37 cellular contexts compared by ENCODE assay signal in the genomic region with DNA sequence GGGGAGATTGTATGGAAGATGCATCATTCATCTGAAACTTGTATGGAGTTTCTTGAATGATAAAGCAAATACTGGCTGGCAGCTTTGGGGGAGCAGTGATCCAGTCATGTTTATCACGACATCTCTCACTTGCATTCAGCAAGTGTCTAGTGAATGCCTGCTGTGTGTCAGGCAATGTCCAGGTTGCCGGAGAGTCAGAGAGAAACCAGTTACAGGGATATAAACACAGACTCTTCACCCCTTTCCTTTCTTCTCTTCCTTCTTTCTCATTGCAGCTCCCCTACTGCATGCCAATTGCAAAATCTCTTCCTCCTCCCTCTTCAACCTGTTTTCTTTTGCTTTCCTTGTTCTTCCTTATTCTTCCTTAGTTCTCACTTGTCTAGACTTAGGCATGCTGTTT.
DNase-seq lines count a peak whose midpoint lies in the region; ATAC-seq, FAIRE-seq and TF ChIP-seq lines count a peak whose summit lies in the region.
"Had no signal": no experiment of that assay in that cellular context is flagged by ENCODE, and none has a peak within 500 bp of the region (broad histone marks: within the 10 kb centered on the region; RNA-seq: fewer than 3 reads in every experiment).

No MANE protein-coding gene starts in this region.

- H4K20me1 ChIP-seq in GM23338 (replicated peaks; ENCODE audit: insufficient read depth) (no peaks in the 10 kb centered on the region), OCI-LY3 (ENCODE audit: insufficient read depth, low read length) (no peaks in the 10 kb centered on the region)
- H4K20me1 ChIP-seq: BLaER1; BLaER1 treated with 17β-estradiol and CSF1 and Interleukin-3, amounts not matched to agents 10 nM and 100 nM had no signal

- CTCF ChIA-PET in HEK293 (lab: Yijun Ruan, JAX) (interaction anchor here (1.9 kb wide), 1 partner anchor 59 kb away, joined by 5 read pairs; no protein-coding TSS in a partner anchor), HEK293T (lab: Yijun Ruan, JAX) (no interaction called here)

- H3K4me3 ChIP-seq in GM23338 (no peak overlapping the region), HEK293 (ENCODE audit: low read depth, low read length) (no peak overlapping the region), OCI-LY3 (ENCODE audit: low read length) (no peak overlapping the region), bronchial epithelial cell (ENCODE audit: low read depth, low read length) (no peak overlapping the region)
- H3K4me3 ChIP-seq: A549; BLaER1; BLaER1 treated with 17β-estradiol and CSF1 and Interleukin-3, amounts not matched to agents 10 nM and 100 nM had no signal

- H3K9ac ChIP-seq in OCI-LY3 (ENCODE audit: low read length): no peak overlapping the region
- H3K9ac ChIP-seq: BLaER1; BLaER1 treated with 17β-estradiol and CSF1 and Interleukin-3, amounts not matched to agents 10 nM and 100 nM had no signal

- POLR2A ChIA-PET in HEK293 (lab: Yijun Ruan, JAX) (no interaction called here), HEK293T (lab: Yijun Ruan, JAX) (no interaction called here)

- FAIRE-seq in bronchial epithelial cell (lab: Jason Lieb, UNC): peak; percentile 47
- FAIRE-seq: A204.1, A549, D721Med had no signal

- no peaks in the 10 kb centered on the region for H3F3A ChIP-seq in GM23338 (replicated peaks; ENCODE audit: low read depth)

- H3K27me3 ChIP-seq in GM23338 (ENCODE audit: insufficient read depth): no peaks in the 10 kb centered on the region
- H3K27me3 ChIP-seq in OCI-LY3 (ENCODE audit: low read depth, low read length): no peaks in the 10 kb centered on the region
- no peaks in the 10 kb centered on the region for H3K27me3 ChIP-seq in bronchial epithelial cell (ENCODE audit: control insufficient read depth, insufficient read depth, low read length)
- H3K27me3 ChIP-seq: BE2C; BLaER1; BLaER1 treated with 17β-estradiol and CSF1 and Interleukin-3, amounts not matched to agents 10 nM and 100 nM had no signal

- no peak overlapping the region for H3K4me3 Mint-ChIP-seq in GM23338
- H3K4me3 Mint-ChIP-seq: B cell; CD14-positive monocyte; CD4-positive, alpha-beta memory T cell; CD4-positive, alpha-beta T cell; CD4-positive, CD25-positive, alpha-beta regulatory T cell; CD8-positive, alpha-beta memory T cell; CD8-positive, alpha-beta T cell had no signal

- peaks cover 10% of the 10 kb centered on the region; the same call in 2 of the 3 replicates for H3K9me3 Mint-ChIP-seq in GM23338

- H3K4me1 Mint-ChIP-seq in GM23338: peaks cover 14% of the 10 kb centered on the region
- H3K4me1 Mint-ChIP-seq: B cell, CD14-positive monocyte had no signal

- H3K79me2 ChIP-seq in GM23338 (replicated peaks; ENCODE audit: insufficient read depth) (no peaks in the 10 kb centered on the region), OCI-LY3 (ENCODE audit: low read length) (no peaks in the 10 kb centered on the region)

- H3K4me2 ChIP-seq in GM23338 (no peak overlapping the region), OCI-LY3 (ENCODE audit: low read length) (no peak overlapping the region)
- H3K4me2 ChIP-seq: A549 had no signal

- H3K27ac ChIP-seq in GM23338 (ENCODE audit: low read depth) (no peak overlapping the region), HEK293 (ENCODE audit: extremely low read depth, low read depth, low read length) (no peak overlapping the region), OCI-LY3 (ENCODE audit: low read length) (peak overlapping the region; percentile 90)
- H3K27ac ChIP-seq: 22Rv1; A549; BLaER1 treated with 17β-estradiol and CSF1 and Interleukin-3, amounts not matched to agents 10 nM and 100 nM; C4-2B had no signal

- no peak for ATAC-seq in GM23338
- no peak for ATAC-seq in GM19328 (IDR thresholded peaks at IDR 0.05; ENCODE audit: unreplicated experiment)
- ATAC-seq: A549; CD8-positive, alpha-beta T cell had no signal

- no peaks in the 10 kb centered on the region for H3K36me3 ChIP-seq in GM23338 (ENCODE audit: insufficient read depth)
- H3K36me3 ChIP-seq in HEK293 (ENCODE audit: control insufficient read depth in 2 of 2, insufficient read depth in 1 of 2, low read length in 2 of 2): no peaks in the 10 kb centered on the region
- H3K36me3 ChIP-seq in OCI-LY3 (replicated peaks; ENCODE audit: low read depth, low read length): peaks cover 93% of the 10 kb centered on the region
- no peaks in the 10 kb centered on the region for H3K36me3 ChIP-seq in bronchial epithelial cell (ENCODE audit: control insufficient read depth, insufficient read depth, low read length)
- H3K36me3 ChIP-seq: BE2C; BLaER1; BLaER1 treated with 17β-estradiol and CSF1 and Interleukin-3, amounts not matched to agents 10 nM and 100 nM had no signal

- no peak for TF ChIP-seq CTCF in GM23338 (conservative IDR thresholded peaks at IDR 0.05; ENCODE audit: low read depth in 2 of 2)
- no peak for TF ChIP-seq CTCF in HEK293 (tag by site-specific recombination; IDR thresholded peaks at IDR 0.05)
- TF ChIP-seq CTCF in OCI-LY3 (IDR thresholded peaks at IDR 0.05; ENCODE audit: low read depth, low read length): no peak
- no peak for TF ChIP-seq CTCF in bronchial epithelial cell (IDR thresholded peaks at IDR 0.05; ENCODE audit: insufficient read depth, low read length, severe bottlenecking)

- peaks cover 4% of the 10 kb centered on the region; the same call in 1 of the 3 replicates for H3K36me3 Mint-ChIP-seq in GM23338 (ENCODE audit: low read depth)
- H3K36me3 Mint-ChIP-seq: CD14-positive monocyte; CD4-positive, alpha-beta memory T cell; CD4-positive, CD25-positive, alpha-beta regulatory T cell; CD8-positive, alpha-beta memory T cell; CD8-positive, alpha-beta T cell had no signal

- H3K4me1 ChIP-seq in GM23338 (ENCODE audit: insufficient read depth) (no peaks in the 10 kb centered on the region), HEK293 (ENCODE audit: control insufficient read depth, insufficient read depth, low read length) (peaks cover 8% of the 10 kb centered on the region; the same call in 1 of the 2 replicates), OCI-LY3 (ENCODE audit: low read length) (peaks cover 52% of the 10 kb centered on the region)
- H3K4me1 ChIP-seq: A549, Caco-2 had no signal

- H3K27ac Mint-ChIP-seq in GM23338: 0 out of 2 replicates have a peak overlapping the region, but pooled peaks have one; percentile 8
- H3K27ac Mint-ChIP-seq: B cell; CD4-positive, alpha-beta memory T cell; CD4-positive, alpha-beta T cell; CD4-positive, CD25-positive, alpha-beta regulatory T cell; CD8-positive, alpha-beta memory T cell; CD8-positive, alpha-beta T cell had no signal

- no peak for DNase-seq in GM23338 (ENCODE audit: low spot score)
- DNase-seq in bronchial epithelial cell (ENCODE audit: low read depth): no peak
- DNase-seq in NCI-H82 (lab: John Stamatoyannopoulos, UW): no peak
- DNase-seq in HEK293T (ENCODE audit: extremely low spot score): no peak
- DNase-seq in activated CD4-positive, CD25-positive, alpha-beta regulatory T cell treated with anti-CD3 and anti-CD28 coated beads, Interleukin-2, amount 50 U/mL, for 72 hours: no peak
- DNase-seq: 8988T; ACHN; AML-193; BE2C; C1 segment of cervical spinal cord; Caco-2; Calu3; CD4-positive, alpha-beta memory T cell; CD4-positive, alpha-beta T cell; CD4-positive, CD25-positive, alpha-beta regulatory T cell; CD8-positive, alpha-beta memory T cell; CD8-positive, alpha-beta T cell; COR-L47; DMS 273 treated with DMSO at 0.1 percent for 48 hours; DMS153; DMS53; DMS79; DMS79 treated with DMSO at 0.1 percent for 48 hours; DND-41; EL had no signal

- H3K9me3 ChIP-seq in HEK293 (ENCODE audit: control insufficient read depth, insufficient read depth, low read depth, low read length): no peaks in the 10 kb centered on the region
- H3K9me3 ChIP-seq in OCI-LY3 (ENCODE audit: insufficient read depth, low read length): peaks cover 17% of the 10 kb centered on the region
- H3K9me3 ChIP-seq: A549, Caco-2 had no signal

- H3K9me2 ChIP-seq in GM23338 (ENCODE audit: insufficient read depth): peaks cover 10% of the 10 kb centered on the region; the same call in 1 of the 2 replicates

- peaks cover 6% of the 10 kb centered on the region for H3K27me3 Mint-ChIP-seq in GM23338 (ENCODE audit: insufficient read depth, low read depth, poor library complexity)

- H2AFZ ChIP-seq in GM23338 (no peak overlapping the region), OCI-LY3 (ENCODE audit: low read depth, low read length) (no peak overlapping the region)

TF ChIP-seq in GM23338, 12 proteins besides CTCF, POLR2A, EP300 and RAD21 (continues in another document):
- no peak for TF ChIP-seq NANOG (IDR thresholded peaks at IDR 0.05; ENCODE audit: borderline replicate concordance)
- TF ChIP-seq, protein P1, sequence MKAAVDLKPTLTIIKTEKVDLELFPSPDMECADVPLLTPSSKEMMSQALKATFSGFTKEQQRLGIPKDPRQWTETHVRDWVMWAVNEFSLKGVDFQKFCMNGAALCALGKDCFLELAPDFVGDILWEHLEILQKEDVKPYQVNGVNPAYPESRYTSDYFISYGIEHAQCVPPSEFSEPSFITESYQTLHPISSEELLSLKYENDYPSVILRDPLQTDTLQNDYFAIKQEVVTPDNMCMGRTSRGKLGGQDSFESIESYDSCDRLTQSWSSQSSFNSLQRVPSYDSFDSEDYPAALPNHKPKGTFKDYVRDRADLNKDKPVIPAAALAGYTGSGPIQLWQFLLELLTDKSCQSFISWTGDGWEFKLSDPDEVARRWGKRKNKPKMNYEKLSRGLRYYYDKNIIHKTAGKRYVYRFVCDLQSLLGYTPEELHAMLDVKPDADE (IDR thresholded peaks at IDR 0.05): no peak

TF ChIP-seq in HEK293T, 16 proteins besides CTCF, POLR2A, EP300 and RAD21 (continues in another document):
- TF ChIP-seq NFRKB (IDR thresholded peaks at IDR 0.05) (no peak), TARDBP (IDR thresholded peaks at IDR 0.05) (no peak), HDGF (IDR thresholded peaks at IDR 0.05; ENCODE audit: borderline replicate concordance) (no peak), SUZ12 (IDR thresholded peaks at IDR 0.05) (no peak), ZNF384 (IDR thresholded peaks at IDR 0.05) (no peak), BHLHE40 (IDR thresholded peaks at IDR 0.05; ENCODE audit: borderline replicate concordance) (no peak), SP1 (IDR thresholded peaks at IDR 0.05) (no peak), ELF4 (IDR thresholded peaks at IDR 0.05) (no peak), FOXA1 (IDR thresholded peaks at IDR 0.05) (no peak), FOXK2 (IDR thresholded peaks at IDR 0.05) (no peak), LEF1 (IDR thresholded peaks at IDR 0.05; ENCODE audit: borderline replicate concordance) (no peak), L3MBTL2 (conservative IDR thresholded peaks at IDR 0.05) (no peak), CTBP1 (IDR thresholded peaks at IDR 0.05; ENCODE audit: borderline replicate concordance) (no peak)
- TF ChIP-seq, protein P2, sequence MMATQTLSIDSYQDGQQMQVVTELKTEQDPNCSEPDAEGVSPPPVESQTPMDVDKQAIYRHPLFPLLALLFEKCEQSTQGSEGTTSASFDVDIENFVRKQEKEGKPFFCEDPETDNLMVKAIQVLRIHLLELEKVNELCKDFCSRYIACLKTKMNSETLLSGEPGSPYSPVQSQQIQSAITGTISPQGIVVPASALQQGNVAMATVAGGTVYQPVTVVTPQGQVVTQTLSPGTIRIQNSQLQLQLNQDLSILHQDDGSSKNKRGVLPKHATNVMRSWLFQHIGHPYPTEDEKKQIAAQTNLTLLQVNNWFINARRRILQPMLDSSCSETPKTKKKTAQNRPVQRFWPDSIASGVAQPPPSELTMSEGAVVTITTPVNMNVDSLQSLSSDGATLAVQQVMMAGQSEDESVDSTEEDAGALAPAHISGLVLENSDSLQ (IDR thresholded peaks at IDR 0.05): no peak
